Comparison of ENCODE assay signal across 38 cellular contexts in the genomic region with DNA sequence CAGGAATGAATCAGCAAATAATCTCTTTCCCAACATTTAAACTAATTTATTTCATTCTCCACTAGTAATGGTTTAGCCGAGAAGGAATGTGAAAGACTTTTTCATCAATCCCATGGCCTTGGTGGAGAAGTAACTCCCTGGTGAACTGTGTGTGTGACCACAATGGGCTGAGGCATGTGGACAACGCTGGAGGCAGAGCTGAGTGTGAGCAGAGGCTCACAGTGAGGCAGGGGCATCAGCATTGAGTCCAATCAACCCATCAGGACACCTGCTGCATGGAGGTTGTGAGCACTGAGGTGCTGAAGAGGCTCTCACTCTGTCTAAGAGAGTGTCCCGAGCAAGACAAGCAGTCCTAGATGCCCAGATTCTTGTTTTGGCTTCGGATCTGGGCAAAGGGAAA.
"Had no signal": no experiment of that assay in that cellular context is flagged by ENCODE, and none has a peak within 500 bp of the region (broad histone marks: within the 10 kb centered on the region; RNA-seq: fewer than 3 reads in every experiment).

No MANE protein-coding gene starts in this region.

- H3K27me3 ChIP-seq: adrenal gland, body of pancreas, brain microvascular endothelial cell, breast epithelium, cardiac muscle cell had no signal

- H3K4me3 ChIP-seq: adrenal gland, body of pancreas, breast epithelium, cardiac muscle cell had no signal

- H3K36me3 ChIP-seq: adrenal gland, brain microvascular endothelial cell, breast epithelium, cardiac muscle cell had no signal

- H3K4me1 Mint-ChIP-seq: activated B cell treated with CpG ODN at 0.5 μM for 24 hours; activated CD4-positive, alpha-beta T cell treated with anti-CD3 and anti-CD28 coated beads, Interleukin-2, amount 10 ng/mL, durations not matched to agents 24 days and 14 days; activated naive CD8-positive, alpha-beta T cell treated with anti-CD3 and anti-CD28 coated beads for 36 hours; activated T-helper 17 cell treated with anti-CD3 and anti-CD28 coated beads, Interleukin-2, amount 50 U/mL, for 72 hours; central memory CD8-positive, alpha-beta T cell had no signal

- ATAC-seq: activated CD8-positive, alpha-beta T cell treated with anti-CD3 and anti-CD28 coated beads for 36 hours; activated naive CD4-positive, alpha-beta T cell treated with anti-CD3 and anti-CD28 coated beads, Interleukin-2, amount 50 U/mL, for 72 hours; activated T-cell treated with anti-CD3 and anti-CD28 coated beads, Interleukin-2, amount 50 U/mL, for 4 hours; activated T-cell treated with anti-CD3 and anti-CD28 coated beads, Interleukin-2, amount 50 U/mL, for 72 hours; activated T-helper 17 cell treated with anti-CD3 and anti-CD28 coated beads, Interleukin-2, amount 50 U/mL, for 72 hours; body of pancreas had no signal

- H3K4me3 Mint-ChIP-seq: activated B cell treated with CpG ODN at 0.5 μM for 24 hours; activated CD4-positive, alpha-beta memory T cell treated with anti-CD3 and anti-CD28 coated beads for 36 hours; activated CD4-positive, alpha-beta T cell treated with anti-CD3 and anti-CD28 coated beads, Interleukin-2, amount 10 ng/mL, durations not matched to agents 24 days and 14 days; activated CD8-positive, alpha-beta T cell treated with anti-CD3 and anti-CD28 coated beads for 36 hours; activated naive CD4-positive, alpha-beta T cell treated with anti-CD3 and anti-CD28 coated beads for 36 hours; activated naive CD8-positive, alpha-beta T cell treated with anti-CD3 and anti-CD28 coated beads for 36 hours; activated T-cell treated with anti-CD3 and anti-CD28 coated beads, Interleukin-2, amount 50 U/mL, for 4 hours; activated T-cell treated with anti-CD3 and anti-CD28 coated beads, Interleukin-2, amount 50 U/mL, for 72 hours; activated T-helper 1 cell treated with anti-CD3 and anti-CD28 coated beads, Interleukin-12 subunit alpha, Interleukin-12 subunit beta, Interleukin-2, Interleukin-4 antibody, amounts not matched to agents 30 ng/mL and 10 ng/mL and 1 ng/mL, durations not matched to agents 14 hours and 24 hours and 36 hours; activated T-helper 17 cell treated with anti-CD3 and anti-CD28 coated beads, Interleukin-2, amount 50 U/mL, for 72 hours; central memory CD8-positive, alpha-beta T cell; T-helper 1 cell treated with Interleukin-12 subunit alpha and Interleukin-12 subunit beta and Interleukin-4 antibody, amounts not matched to agents 30 μg/mL and 1 μg/mL, for 36 hours; T-helper 2 cell treated with Interferon-gamma antibody and Interleukin-4, amounts not matched to agents 5 μg/mL and 100 μg/mL, for 36 hours had no signal

- H3K9me3 ChIP-seq: adrenal gland had no signal

- H3K4me1 ChIP-seq: adrenal gland, body of pancreas, breast epithelium had no signal

- DNase-seq: activated B cell treated with CpG ODN at 0.5 μM for 24 hours; activated CD4-positive, alpha-beta memory T cell treated with anti-CD3 and anti-CD28 coated beads for 36 hours; activated CD4-positive, alpha-beta T cell treated with anti-CD3 and anti-CD28 coated beads for 4 hours; activated CD4-positive, alpha-beta T cell treated with anti-CD3 and anti-CD28 coated beads, Interleukin-2, amount 10 ng/mL, durations not matched to agents 24 days and 14 days; activated CD4-positive, alpha-beta T cell treated with anti-CD3 and anti-CD28 coated beads, Interleukin-2, amount 50 U/mL, for 1 hour; activated CD4-positive, alpha-beta T cell treated with anti-CD3 and anti-CD28 coated beads, Interleukin-2, amount 50 U/mL, for 4 hours; activated CD4-positive, CD25-positive, alpha-beta regulatory T cell treated with anti-CD3 and anti-CD28 coated beads, Interleukin-2, amount 50 U/mL, for 72 hours; activated CD8-positive, alpha-beta memory T cell treated with anti-CD3 and anti-CD28 coated beads, Interleukin-2, amount 50 U/mL, for 4 hours; activated CD8-positive, alpha-beta T cell treated with anti-CD3 and anti-CD28 coated beads for 36 hours; activated effector memory CD4-positive, alpha-beta T cell treated with anti-CD3 and anti-CD28 coated beads, Interleukin-2, amount 50 U/mL, for 16 hours; activated gamma-delta T cell treated with Interleukin-2 at 50 U/mL for 16 hours; activated naive CD4-positive, alpha-beta T cell; activated naive CD4-positive, alpha-beta T cell treated with anti-CD3 and anti-CD28 coated beads for 36 hours; activated naive CD4-positive, alpha-beta T cell treated with anti-CD3 and anti-CD28 coated beads, Interleukin-2, amount 50 U/mL, for 16 hours; activated naive CD8-positive, alpha-beta T cell treated with anti-CD3 and anti-CD28 coated beads for 36 hours; activated T-cell treated with anti-CD3 and anti-CD28 coated beads for 4 hours; activated T-cell treated with anti-CD3 and anti-CD28 coated beads, Interleukin-2, amount 50 U/mL, for 1 hour; activated T-cell treated with anti-CD3 and anti-CD28 coated beads, Interleukin-2, amount 50 U/mL, for 4 hours; activated T-cell treated with anti-CD3 and anti-CD28 coated beads, Interleukin-2, amount 50 U/mL, for 72 hours; adrenal gland; amniotic stem cell; aorta; body of pancreas; brain microvascular endothelial cell; cerebellar nuclear complex; T-helper 1 cell; T-helper 2 cell; T-helper 9 cell had no signal

- H3K27ac Mint-ChIP-seq: activated B cell treated with CpG ODN at 0.5 μM for 24 hours; activated CD4-positive, alpha-beta memory T cell treated with anti-CD3 and anti-CD28 coated beads for 36 hours; activated CD4-positive, alpha-beta T cell treated with anti-CD3 and anti-CD28 coated beads, Interleukin-2, amount 10 ng/mL, durations not matched to agents 24 days and 14 days; activated CD8-positive, alpha-beta T cell treated with anti-CD3 and anti-CD28 coated beads for 36 hours; activated naive CD4-positive, alpha-beta T cell treated with anti-CD3 and anti-CD28 coated beads for 36 hours; activated naive CD4-positive, alpha-beta T cell treated with anti-CD3 and anti-CD28 coated beads, Interleukin-2, amount 50 U/mL, for 72 hours; activated naive CD8-positive, alpha-beta T cell treated with anti-CD3 and anti-CD28 coated beads for 36 hours; activated T-cell treated with anti-CD3 and anti-CD28 coated beads, Interleukin-2, amount 50 U/mL, for 72 hours; activated T-helper 1 cell treated with anti-CD3 and anti-CD28 coated beads, Interleukin-12 subunit alpha, Interleukin-12 subunit beta, Interleukin-2, Interleukin-4 antibody, amounts not matched to agents 30 ng/mL and 10 ng/mL and 1 ng/mL, durations not matched to agents 14 hours and 24 hours and 36 hours; activated T-helper 17 cell treated with anti-CD3 and anti-CD28 coated beads, Interleukin-2, amount 50 U/mL, for 72 hours; T-helper 1 cell treated with Interleukin-12 subunit alpha and Interleukin-12 subunit beta and Interleukin-4 antibody, amounts not matched to agents 30 μg/mL and 1 μg/mL, for 36 hours; T-helper 2 cell treated with Interferon-gamma antibody and Interleukin-4, amounts not matched to agents 5 μg/mL and 100 μg/mL, for 36 hours had no signal

- H3K36me3 Mint-ChIP-seq: activated CD4-positive, alpha-beta memory T cell treated with anti-CD3 and anti-CD28 coated beads for 36 hours had no signal

- FAIRE-seq: TTC549 had no signal

- H3K27ac ChIP-seq: adrenal gland, body of pancreas, brain microvascular endothelial cell, breast epithelium, cardiac muscle cell, VCaP had no signal

- H3K27me3 Mint-ChIP-seq: activated B cell treated with CpG ODN at 0.5 μM for 24 hours; activated CD4-positive, alpha-beta memory T cell treated with anti-CD3 and anti-CD28 coated beads for 36 hours; activated CD4-positive, alpha-beta T cell treated with anti-CD3 and anti-CD28 coated beads, Interleukin-2, amount 10 ng/mL, durations not matched to agents 24 days and 14 days; activated CD8-positive, alpha-beta T cell treated with anti-CD3 and anti-CD28 coated beads for 36 hours; activated naive CD8-positive, alpha-beta T cell treated with anti-CD3 and anti-CD28 coated beads for 36 hours; activated T-helper 17 cell treated with anti-CD3 and anti-CD28 coated beads, Interleukin-2, amount 50 U/mL, for 72 hours; central memory CD8-positive, alpha-beta T cell had no signal
